Comparison of ENCODE assay signal across 16 cellular contexts in genomic region chr21:45957986-45958610, GRCh38. TPM values are rescaled to one million over a fixed set of nuclear protein-coding genes. Genes with fewer than 3 reads are reported as not detected.
DNase-seq lines count a peak whose midpoint lies in the region; ATAC-seq and TF ChIP-seq lines count a peak whose summit lies in the region.
"Had no signal": no experiment of that assay in that cellular context is flagged by ENCODE, and none has a peak within 500 bp of the region (broad histone marks: within the 10 kb centered on the region; RNA-seq: fewer than 3 reads in every experiment).

No MANE protein-coding gene starts in this region.

- H3K4me3 ChIP-seq in lung (no peak overlapping the region), suprapubic skin (no peak overlapping the region)

- no peak for TF ChIP-seq CTCF in lung (IDR thresholded peaks at IDR 0.05; ENCODE audit: control extremely low read depth, extremely low read depth)
- no peak for TF ChIP-seq CTCF in suprapubic skin (IDR thresholded peaks at IDR 0.05)
- TF ChIP-seq CTCF in GM13977 (IDR thresholded peaks at IDR 0.05; ENCODE audit: extremely low read depth, insufficient read depth, missing control alignments): no peak

- DNase-seq in GM04503 (ENCODE audit: low read depth) (peak; percentile 81), fibroblast of gingiva (ENCODE audit: low read depth) (peak; percentile 92), lung (ENCODE audit: low spot score) (no peak), suprapubic skin (ENCODE audit: low spot score in 2 of 2) (peak; percentile 81), SIG-M5 (lab: John Stamatoyannopoulos, UW) (no peak), NCI-H146 treated with DMSO at 0.1 percent for 48 hours (lab: John Stamatoyannopoulos, UW; ENCODE audit: unreplicated experiment) (no peak), C1 segment of cervical spinal cord (lab: John Stamatoyannopoulos, UW) (no peak), GM13977 (ENCODE audit: low spot score) (no peak)
- DNase-seq: activated CD4-positive, alpha-beta memory T cell treated with anti-CD3 and anti-CD28 coated beads, Interleukin-2, amount 10 ng/mL, durations not matched to agents 7 days and 5 days; activated naive CD4-positive, alpha-beta T cell; CD4-positive, alpha-beta T cell; GDM1; islet precursor cell; OCI-M1; T-helper 17 cell had no signal

- no peaks in the 10 kb centered on the region for H3K27me3 ChIP-seq in lung (ENCODE audit: control insufficient read depth, insufficient read depth)
- no peaks in the 10 kb centered on the region for H3K27me3 ChIP-seq in suprapubic skin

- TF ChIP-seq POLR2A in suprapubic skin (IDR thresholded peaks at IDR 0.05): no peak

- in situ Hi-C loops in GM13977 (cut with MboI; ENCODE audit: low pct_unique_long_range_greater_than_20kb, low sequenced_read_pairs, unreplicated experiment): no loop called here

- TF ChIP-seq EP300 in suprapubic skin (IDR thresholded peaks at IDR 0.05): no peak

- H3K27ac ChIP-seq in lung (ENCODE audit: low read depth in 1 of 2, low read length in 1 of 2) (no peak overlapping the region), suprapubic skin (peak overlapping the region; percentile 61)

- H3K36me3 ChIP-seq in lung (ENCODE audit: control insufficient read depth in 2 of 2, insufficient read depth in 2 of 2, low read length in 2 of 2) (no peaks in the 10 kb centered on the region), suprapubic skin (no peaks in the 10 kb centered on the region)

- H3K4me1 ChIP-seq in lung (ENCODE audit: control insufficient read depth in 2 of 2, insufficient read depth in 2 of 2, low read length in 2 of 2): peaks cover 0 to 3% of the 10 kb centered on the region in 2 donors
- peaks cover 46% of the 10 kb centered on the region for H3K4me1 ChIP-seq in suprapubic skin

- ATAC-seq in lung (ENCODE audit: insufficient read depth, low FRiP score): peak; percentile 70
- ATAC-seq: natural killer cell treated with Interleukin-12 subunit alpha and Interleukin-12 subunit beta and Interleukin-15 and Interleukin-18, amount 100 ng/mL, for 72 hours; T-helper 17 cell had no signal

- WGBS in lung, 2 donors: 40 to 45% methylated on average over 7 of the region's 7 CpGs
- 13% methylated on average over 7 of the region's 7 CpGs for WGBS in suprapubic skin

- H3K9me3 ChIP-seq in lung (ENCODE audit: control insufficient read depth in 2 of 2, insufficient read depth in 1 of 2, low read length in 1 of 2): peaks cover 0 to 10% of the 10 kb centered on the region in 2 donors
- H3K9me3 ChIP-seq in suprapubic skin: no peaks in the 10 kb centered on the region

RNA-seq across cellular contexts. Expression of gene COL6A1, which starts 23.5 kb away (rescaled TPM):
- total RNA-seq in lung (100 to 1,000 TPM; 224 to 399 TPM), suprapubic skin (100 to 1,000 TPM; 105 to 123 (median 109) TPM)
- 100 to 1,000 TPM; 107 to 120 TPM for polyA plus RNA-seq in lung
- total RNA-seq: natural killer cell treated with Interleukin-12 subunit alpha and Interleukin-12 subunit beta and Interleukin-15 and Interleukin-18, amount 100 ng/mL, for 72 hours had no signal

Comparison
In these comparisons a context has a peak if more than half of its experiments do, and no peak if none do; other contexts are left out.
1. DNase-seq: peak in GM04503 (single experiment), fibroblast of gingiva (single experiment) and suprapubic skin (2 of 2); none in lung (single experiment), SIG-M5 (single experiment), NCI-H146 treated with DMSO at 0.1 percent for 48 hours (single experiment), C1 segment of cervical spinal cord (0 of 14) and GM13977 (single experiment).